Comparison of ENCODE assay signal across 6 cellular contexts in the genomic region with DNA sequence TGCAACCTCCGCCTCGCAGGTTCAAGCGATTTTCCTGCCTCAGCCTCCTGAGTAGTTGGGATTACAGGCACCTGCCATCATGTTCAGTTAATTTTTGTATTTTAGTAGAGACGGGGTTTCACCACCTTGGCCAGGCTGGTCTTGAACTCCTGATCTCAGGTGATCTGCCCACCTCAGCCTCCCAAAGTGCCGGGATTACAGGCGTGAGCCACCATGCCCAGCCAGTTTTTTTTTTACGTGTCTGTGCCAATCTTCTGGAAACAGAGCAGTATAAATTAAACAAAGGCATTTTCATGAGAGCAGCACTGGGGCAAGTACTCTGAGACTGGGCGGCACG. TPM values are rescaled to one million over a fixed set of nuclear protein-coding genes. Genes with fewer than 3 reads are reported as not detected.
DNase-seq lines count a peak whose midpoint lies in the region; ATAC-seq lines count a peak whose summit lies in the region.
"Not testable (repeated sequence)": the region's sequence is repeated elsewhere in the genome, so short reads cannot be mapped to it uniquely, and the experiment has no call there.

No MANE protein-coding gene starts in this region.

- not testable (repeated sequence) for H3K4me1 ChIP-seq in GM23248 (ENCODE audit: insufficient read depth)

- not testable (repeated sequence) for H4K20me1 ChIP-seq in GM23248 (ENCODE audit: insufficient read depth)

- not testable (repeated sequence) for H3F3A ChIP-seq in GM23248 (ENCODE audit: insufficient read depth)

- ATAC-seq in effector memory CD8-positive, alpha-beta T cell (replicated peaks); naive B cell (ENCODE audit: low read depth in 2 of 2); stimulated activated naive CD8-positive, alpha-beta T cell treated with anti-CD3 and anti-CD28 coated beads, Interleukin-15, amount 100 ng/mL, for 72 hours: not testable (repeated sequence)

- H3K4me1 Mint-ChIP-seq in T-helper 1 cell treated with Interleukin-12 subunit alpha and Interleukin-12 subunit beta and Interleukin-4 antibody, amounts not matched to agents 30 μg/mL and 1 μg/mL, for 36 hours (ENCODE audit: low read depth), result peaks cover 36% of the 10 kb centered on the region
- peaks cover 33% of the 10 kb centered on the region for H3K4me1 Mint-ChIP-seq in activated naive CD4-positive, alpha-beta T cell treated with anti-CD3 and anti-CD28 coated beads, Interleukin-2, amount 50 U/mL, for 24 hours
- peaks cover 23 to 24% of the 10 kb centered on the region in 2 donors for H3K4me1 Mint-ChIP-seq in effector memory CD8-positive, alpha-beta T cell (ENCODE audit: low read depth in 2 of 2)
- peaks cover 18 to 36% (median 21%) of the 10 kb centered on the region in 3 donors for H3K4me1 Mint-ChIP-seq in naive B cell
- peaks cover 66% of the 10 kb centered on the region for H3K4me1 Mint-ChIP-seq in stimulated activated naive CD8-positive, alpha-beta T cell treated with anti-CD3 and anti-CD28 coated beads, Interleukin-15, amount 100 ng/mL, for 72 hours

- H3K4me3 ChIP-seq in GM23248, result peak overlapping the region; percentile 41; the same call in 1 of the 2 replicates

- H3K27ac Mint-ChIP-seq in T-helper 1 cell treated with Interleukin-12 subunit alpha and Interleukin-12 subunit beta and Interleukin-4 antibody, amounts not matched to agents 30 μg/mL and 1 μg/mL, for 36 hours, result peak overlapping the region; percentile 93
- H3K27ac Mint-ChIP-seq in activated naive CD4-positive, alpha-beta T cell treated with anti-CD3 and anti-CD28 coated beads, Interleukin-2, amount 50 U/mL, for 24 hours, result peak overlapping the region; percentile 96
- H3K27ac Mint-ChIP-seq in effector memory CD8-positive, alpha-beta T cell, result peak overlapping the region; percentile 85 to 90
- peak overlapping the region in 5 of 6 donors; percentile 57 to 87 (median 70) for H3K27ac Mint-ChIP-seq in naive B cell
- H3K27ac Mint-ChIP-seq in stimulated activated naive CD8-positive, alpha-beta T cell treated with anti-CD3 and anti-CD28 coated beads, Interleukin-15, amount 100 ng/mL, for 72 hours, result peak overlapping the region; percentile 91 to 96

- not testable (repeated sequence) for H3K36me3 ChIP-seq in GM23248 (ENCODE audit: low read depth)

- peak overlapping the region; percentile 69; the same call in 1 of the 2 replicates for H2AFZ ChIP-seq in GM23248

- H3K27me3 Mint-ChIP-seq in T-helper 1 cell treated with Interleukin-12 subunit alpha and Interleukin-12 subunit beta and Interleukin-4 antibody, amounts not matched to agents 30 μg/mL and 1 μg/mL, for 36 hours (ENCODE audit: low read depth); activated naive CD4-positive, alpha-beta T cell treated with anti-CD3 and anti-CD28 coated beads, Interleukin-2, amount 50 U/mL, for 24 hours; effector memory CD8-positive, alpha-beta T cell; naive B cell; stimulated activated naive CD8-positive, alpha-beta T cell treated with anti-CD3 and anti-CD28 coated beads, Interleukin-15, amount 100 ng/mL, for 72 hours: not testable (repeated sequence)

- H3K4me2 ChIP-seq in GM23248 (ENCODE audit: unreplicated experiment), result peak overlapping the region; percentile 58

- not testable (repeated sequence) for H3K27me3 ChIP-seq in GM23248 (replicated peaks; ENCODE audit: insufficient read depth)

- H3K36me3 Mint-ChIP-seq in T-helper 1 cell treated with Interleukin-12 subunit alpha and Interleukin-12 subunit beta and Interleukin-4 antibody, amounts not matched to agents 30 μg/mL and 1 μg/mL, for 36 hours (ENCODE audit: low read depth), result peaks cover 13% of the 10 kb centered on the region
- H3K36me3 Mint-ChIP-seq in activated naive CD4-positive, alpha-beta T cell treated with anti-CD3 and anti-CD28 coated beads, Interleukin-2, amount 50 U/mL, for 24 hours; naive B cell: not testable (repeated sequence)
- H3K36me3 Mint-ChIP-seq in effector memory CD8-positive, alpha-beta T cell (ENCODE audit: insufficient read depth), result peaks cover 25% of the 10 kb centered on the region

- in situ Hi-C loops in GM23248 (cut with MboI), result not testable (repeated sequence)

- peaks cover 13% of the 10 kb centered on the region for H3K79me2 ChIP-seq in GM23248 (ENCODE audit: insufficient read depth)

- H3K9ac ChIP-seq in GM23248, result not testable (repeated sequence)

- peak overlapping the region; percentile 82 for H3K4me3 Mint-ChIP-seq in T-helper 1 cell treated with Interleukin-12 subunit alpha and Interleukin-12 subunit beta and Interleukin-4 antibody, amounts not matched to agents 30 μg/mL and 1 μg/mL, for 36 hours
- peak overlapping the region; percentile 83 for H3K4me3 Mint-ChIP-seq in activated naive CD4-positive, alpha-beta T cell treated with anti-CD3 and anti-CD28 coated beads, Interleukin-2, amount 50 U/mL, for 24 hours
- H3K4me3 Mint-ChIP-seq in effector memory CD8-positive, alpha-beta T cell, result peak overlapping the region; percentile 76 to 84
- peak overlapping the region; percentile 15 to 80 (median 74) for H3K4me3 Mint-ChIP-seq in naive B cell
- H3K4me3 Mint-ChIP-seq in stimulated activated naive CD8-positive, alpha-beta T cell treated with anti-CD3 and anti-CD28 coated beads, Interleukin-15, amount 100 ng/mL, for 72 hours, result peak overlapping the region; percentile 80 to 88

- not testable (repeated sequence) for DNase-seq in GM23248; effector memory CD8-positive, alpha-beta T cell; naive B cell; stimulated activated naive CD8-positive, alpha-beta T cell treated with anti-CD3 and anti-CD28 coated beads, Interleukin-15, amount 100 ng/mL, for 72 hours

- not testable (repeated sequence) for H3K9me3 ChIP-seq in GM23248 (ENCODE audit: low read depth)

- not testable (repeated sequence) for H3K27ac ChIP-seq in GM23248

- WGBS in GM23248 (ENCODE audit: low coverage in 1 of 2, low lambda C conversion rate in 2 of 2, missing lambda C conversion rate in 2 of 2), 2 experiments, result 90 to 96% methylated on average over 9 of the region's 9 CpGs

- H3K9me3 Mint-ChIP-seq in T-helper 1 cell treated with Interleukin-12 subunit alpha and Interleukin-12 subunit beta and Interleukin-4 antibody, amounts not matched to agents 30 μg/mL and 1 μg/mL, for 36 hours; activated naive CD4-positive, alpha-beta T cell treated with anti-CD3 and anti-CD28 coated beads, Interleukin-2, amount 50 U/mL, for 24 hours; effector memory CD8-positive, alpha-beta T cell; naive B cell; stimulated activated naive CD8-positive, alpha-beta T cell treated with anti-CD3 and anti-CD28 coated beads, Interleukin-15, amount 100 ng/mL, for 72 hours: not testable (repeated sequence)

- H3K9me2 ChIP-seq in GM23248 (ENCODE audit: insufficient read depth), result not testable (repeated sequence)

RNA-seq across cellular contexts. Expression of a gene that starts 3.4 kb away (rescaled TPM):
- 8.1 and 11.5 TPM in 2 replicates for total RNA-seq in GM23248 (2014; rRNA removed; shearing (Covaris generic))
- 14.3 and 15.0 TPM in 2 replicates for polyA plus RNA-seq in GM23248 (2016; fragmentation: Nextera tagmentation; extraction: Ambion mirVana)
- 10 to 100 TPM; 13.2 to 29.9 (median 18.4) TPM for polyA plus RNA-seq in naive B cell (ENCODE audit: low read depth in 6 of 6)

RNA-seq across cellular contexts. Expression of a gene that starts 16.8 kb away (rescaled TPM):
- 299 and 305 TPM in 2 replicates for total RNA-seq in GM23248 (2014; rRNA removed; shearing (Covaris generic))
- polyA plus RNA-seq in GM23248 (2016; fragmentation: Nextera tagmentation; extraction: Ambion mirVana), result 567 and 586 TPM in 2 replicates
- polyA plus RNA-seq in naive B cell (ENCODE audit: low read depth in 6 of 6), result 100 to 1,000 TPM; 267 to 324 (median 299) TPM

RNA-seq across cellular contexts. Expression of a gene that starts 30.8 kb away (rescaled TPM):
- 1.1 and 2.3 TPM in 2 replicates for total RNA-seq in GM23248 (2014; rRNA removed; shearing (Covaris generic))
- polyA plus RNA-seq in GM23248 (2016; fragmentation: Nextera tagmentation; extraction: Ambion mirVana) (0.35 and 0.43 TPM in 2 replicates), naive B cell (ENCODE audit: low read depth in 6 of 6) (not detected)

RNA-seq across cellular contexts. Expression of a gene that starts 33.7 kb away (rescaled TPM):
- total RNA-seq in GM23248 (2014; rRNA removed; shearing (Covaris generic)), result 71.1 and 84.6 TPM in 2 replicates
- polyA plus RNA-seq in GM23248 (2016; fragmentation: Nextera tagmentation; extraction: Ambion mirVana) (295 and 302 TPM in 2 replicates), naive B cell (ENCODE audit: low read depth in 6 of 6) (10 to 100 TPM; 48.0 to 67.7 (median 49.6) TPM)

RNA-seq across cellular contexts. Expression of a gene that starts 40.6 kb away (rescaled TPM):
- 0.89 and 1.4 TPM in 2 replicates for total RNA-seq in GM23248 (2014; rRNA removed; shearing (Covaris generic))
- polyA plus RNA-seq in GM23248 (2016; fragmentation: Nextera tagmentation; extraction: Ambion mirVana), result 1.1 and 1.4 TPM in 2 replicates
- polyA plus RNA-seq in naive B cell (ENCODE audit: low read depth in 6 of 6), result under 1 TPM in 1 of 6 donors, not detected in 5; 0.08 TPM
